In genomic region chr22:22168190-22168940, GRCh38 we compare ENCODE assay signal across 8 cellular contexts.
DNase-seq lines count a peak whose midpoint lies in the region; ATAC-seq lines count a peak whose summit lies in the region.

No MANE protein-coding gene starts in this region.

- no peak overlapping the region for H3K9ac ChIP-seq in neuronal stem cell (ENCODE audit: low read depth, low read length, poor library complexity)

- H2AFZ ChIP-seq in neuronal stem cell (ENCODE audit: low read length) = peak overlapping the region; percentile 86

- H3K27ac Mint-ChIP-seq in activated naive CD4-positive, alpha-beta T cell treated with anti-CD3 and anti-CD28 coated beads, Interleukin-2, amount 50 U/mL, for 72 hours = peak overlapping the region; percentile 83 to 91
- H3K27ac Mint-ChIP-seq in central memory CD8-positive, alpha-beta T cell (ENCODE audit: low read depth) = peak overlapping the region; percentile 64

- H3K9me3 Mint-ChIP-seq in activated naive CD4-positive, alpha-beta T cell treated with anti-CD3 and anti-CD28 coated beads, Interleukin-2, amount 50 U/mL, for 72 hours = no peaks in the 10 kb centered on the region
- no peaks in the 10 kb centered on the region for H3K9me3 Mint-ChIP-seq in central memory CD8-positive, alpha-beta T cell

- no peak for DNase-seq in activated naive CD4-positive, alpha-beta T cell treated with anti-CD3 and anti-CD28 coated beads, Interleukin-2, amount 50 U/mL, for 72 hours (ENCODE audit: low spot score in 2 of 2)
- no peak for DNase-seq in activated naive CD4-positive, alpha-beta T cell treated with anti-CD3 and anti-CD28 coated beads, Interleukin-2, amount 50 U/mL, for 16 hours
- peak; percentile 77 for DNase-seq in NCI-H524 treated with DMSO at 0.1 percent for 48 hours (lab: John Stamatoyannopoulos, UW)
- no peak for DNase-seq in central memory CD8-positive, alpha-beta T cell (ENCODE audit: low spot score in 2 of 2)
- no peak for DNase-seq in neuronal stem cell (ENCODE audit: low spot score)
- DNase-seq in ecto neural progenitor cell (ENCODE audit: low spot score) = no peak
- DNase-seq in putamen (ENCODE audit: low spot score) = no peak

- no peak overlapping the region for H2BK12ac ChIP-seq in neuronal stem cell (ENCODE audit: low read length)

- H3K36me3 Mint-ChIP-seq in activated naive CD4-positive, alpha-beta T cell treated with anti-CD3 and anti-CD28 coated beads, Interleukin-2, amount 50 U/mL, for 72 hours = no peaks in the 10 kb centered on the region
- peaks cover 5% of the 10 kb centered on the region for H3K36me3 Mint-ChIP-seq in central memory CD8-positive, alpha-beta T cell (ENCODE audit: insufficient read depth)

- no peak overlapping the region for H2BK120ac ChIP-seq in neuronal stem cell (ENCODE audit: low read depth, low read length)

- no peaks in the 10 kb centered on the region for H3K9me3 ChIP-seq in neuronal stem cell (replicated peaks in 1 of 2; ENCODE audit: control insufficient read depth in 2 of 2, insufficient read depth in 1 of 2, low read depth in 1 of 2, low read length in 2 of 2)

- H3K27me3 ChIP-seq in neuronal stem cell (ENCODE audit: control insufficient read depth in 3 of 3, insufficient read depth in 3 of 3, low read depth in 1 of 3, low read length in 3 of 3) = peaks cover 0 to 55% (median 17%) of the 10 kb centered on the region in 3 experiments

- no peak overlapping the region for H2BK5ac ChIP-seq in neuronal stem cell (ENCODE audit: low read length)

- no peaks in the 10 kb centered on the region for H3K4me1 ChIP-seq in neuronal stem cell (ENCODE audit: control insufficient read depth in 2 of 2, insufficient read depth in 1 of 2, low read depth in 1 of 2, low read length in 2 of 2)

- no peak overlapping the region for H3K18ac ChIP-seq in neuronal stem cell (ENCODE audit: low read length)

- no peak overlapping the region for H4K91ac ChIP-seq in neuronal stem cell (ENCODE audit: low read depth, low read length, poor library complexity)

- H3K36me3 ChIP-seq in neuronal stem cell (replicated peaks in 1 of 2; ENCODE audit: control insufficient read depth in 2 of 2, insufficient read depth in 2 of 2, low read length in 2 of 2) = no peaks in the 10 kb centered on the region

- no peak overlapping the region for H3K14ac ChIP-seq in neuronal stem cell (ENCODE audit: low read length)

- H3K23ac ChIP-seq in neuronal stem cell (ENCODE audit: low read depth, low read length, poor library complexity) = no peak overlapping the region

- H3K27ac ChIP-seq in neuronal stem cell (replicated peaks; ENCODE audit: low read length) = no peak overlapping the region

- H3K4ac ChIP-seq in neuronal stem cell (ENCODE audit: low read length) = no peak overlapping the region

- WGBS in neuronal stem cell (ENCODE audit: extremely low coverage in 2 of 2, insufficient read length in 2 of 2, insufficient replicate concordance in 1 of 2), 2 donors = no CpG with 5 or more reads among the region's 7 CpGs

- H3K79me1 ChIP-seq in neuronal stem cell (ENCODE audit: low read depth, low read length) = no peaks in the 10 kb centered on the region

- ATAC-seq in activated naive CD4-positive, alpha-beta T cell treated with anti-CD3 and anti-CD28 coated beads, Interleukin-2, amount 50 U/mL, for 72 hours = peak in 1 of 2 donors; percentile 56
- ATAC-seq in HG02885 (IDR thresholded peaks at IDR 0.05; ENCODE audit: poor library complexity, unreplicated experiment) = peak; percentile 39
- ATAC-seq in central memory CD8-positive, alpha-beta T cell (replicated peaks; ENCODE audit: extremely low read depth, poor library complexity, severe bottlenecking) = peak; percentile 69

- peaks cover 16% of the 10 kb centered on the region for H3K4me1 Mint-ChIP-seq in central memory CD8-positive, alpha-beta T cell

- no peak overlapping the region for H2BK15ac ChIP-seq in neuronal stem cell (ENCODE audit: low read length)

- H2AK5ac ChIP-seq in neuronal stem cell (ENCODE audit: low read depth, low read length) = no peak overlapping the region

- no peak overlapping the region for H3K4me3 ChIP-seq in neuronal stem cell (ENCODE audit: low read length in 2 of 2)

- peaks cover 15% of the 10 kb centered on the region for H3K27me3 Mint-ChIP-seq in central memory CD8-positive, alpha-beta T cell

- peak overlapping the region; percentile 78 for H3K4me3 Mint-ChIP-seq in central memory CD8-positive, alpha-beta T cell

- no peak overlapping the region for H3K4me2 ChIP-seq in neuronal stem cell (ENCODE audit: insufficient read depth, low read length, poor library complexity, severe bottlenecking)

- H4K8ac ChIP-seq in neuronal stem cell (ENCODE audit: low read depth, low read length) = no peak overlapping the region
